17 cellular contexts compared by ENCODE assay signal in the genomic region with DNA sequence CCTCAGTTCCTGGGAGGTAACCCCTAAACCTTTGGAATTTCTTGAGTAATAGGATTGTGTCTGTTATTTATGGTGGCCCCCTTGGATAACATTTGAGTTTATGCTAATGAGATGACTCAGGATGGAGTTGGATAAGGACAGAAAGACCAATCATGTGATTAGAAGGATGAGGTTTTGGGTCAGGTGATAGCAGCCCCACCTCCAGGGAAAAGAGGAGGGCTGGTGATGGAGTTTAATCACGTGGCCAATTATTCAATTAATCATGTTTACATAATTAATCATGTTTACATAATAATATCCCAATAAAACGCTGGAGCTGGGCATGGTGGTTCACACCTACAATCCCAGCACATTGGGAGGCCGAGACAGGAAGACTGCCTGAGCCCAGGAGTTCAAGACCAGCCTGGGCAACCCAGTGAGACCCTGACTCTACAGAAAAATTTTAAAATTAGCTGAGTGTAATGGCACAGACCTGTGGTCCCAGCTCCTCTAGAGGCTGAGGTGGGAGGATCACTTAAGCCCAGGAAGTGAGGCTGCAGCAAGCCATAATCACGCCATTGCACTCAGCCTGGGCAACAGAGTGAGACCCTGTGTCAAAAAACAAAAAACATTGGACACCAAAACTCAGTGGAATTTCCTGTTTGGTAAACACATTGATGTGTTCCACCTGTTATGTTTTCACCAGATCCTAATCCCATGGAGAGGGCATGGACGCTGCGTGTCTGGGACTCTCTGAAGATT.
DNase-seq lines count a peak whose midpoint lies in the region; ATAC-seq, FAIRE-seq and TF ChIP-seq lines count a peak whose summit lies in the region.
"Had no signal": no experiment of that assay in that cellular context is flagged by ENCODE, and none has a peak within 500 bp of the region (broad histone marks: within the 10 kb centered on the region; RNA-seq: fewer than 3 reads in every experiment).

No MANE protein-coding gene starts in this region.

- H2AFZ ChIP-seq in HepG2 (ENCODE audit: low read length) (no peak overlapping the region), GM12878 (ENCODE audit: control insufficient read depth, low read depth, low read length) (no peak overlapping the region)

- H3K9me3 ChIP-seq in HepG2 (ENCODE audit: low read length) (no peaks in the 10 kb centered on the region), right lobe of liver (peaks cover 0 to under 1% (median 0%) of the 10 kb centered on the region in 4 donors), GM12878 (replicated peaks; ENCODE audit: control insufficient read depth, insufficient read depth, low read length) (no peaks in the 10 kb centered on the region), pancreas (no peaks in the 10 kb centered on the region)

- 29% methylated on average over 6 of the region's 6 CpGs for WGBS in HepG2 (ENCODE audit: low lambda C conversion rate)
- 71% methylated on average over 6 of the region's 6 CpGs for WGBS in right lobe of liver (ENCODE audit: insufficient coverage, low coverage, low lambda C conversion rate, missing lambda C conversion rate)
- 11% methylated on average over 6 of the region's 6 CpGs for WGBS in GM12878 (ENCODE audit: insufficient coverage, insufficient replicate concordance, low lambda C conversion rate, missing lambda C conversion rate)
- WGBS in pancreas, 2 donors: 59 to 64% methylated on average over 6 of the region's 6 CpGs

- CTCF ChIA-PET in HepG2 (lab: Yijun Ruan, JAX; ENCODE audit: low intra/inter-chr PET ratio, low total read pairs): no interaction called here
- CTCF ChIA-PET in GM12878 (lab: Yijun Ruan, JAX): interaction anchor here (1.6 kb wide), 1 partner anchor 18 kb away, joined by 4 read pairs; no protein-coding TSS in a partner anchor

- intact Hi-C loops in HepG2 (cut with micrococcal nuclease; ENCODE audit: unreplicated experiment): no loop called here
- intact Hi-C loops in right lobe of liver (cut with DNase I): no loop called here
- intact Hi-C loops in GM12878 (cut with micrococcal nuclease; ENCODE audit: unreplicated experiment): no loop called here
- intact Hi-C loops in pancreas (cut with DNase I): no loop called here

- H4K20me1 ChIP-seq in HepG2 (ENCODE audit: insufficient read depth, low read length) (no peaks in the 10 kb centered on the region), GM12878 (ENCODE audit: control insufficient read depth, insufficient read depth) (no peaks in the 10 kb centered on the region)
- H4K20me1 ChIP-seq: BLaER1 treated with 17β-estradiol and CSF1 and Interleukin-3, amounts not matched to agents 10 nM and 100 nM had no signal

- TF ChIP-seq CTCF in HepG2 (CRISPR knock-in tag; IDR thresholded peaks at IDR 0.05) (no peak), right lobe of liver (IDR thresholded peaks at IDR 0.05) (no peak), GM12878 (IDR thresholded peaks at IDR 0.05 in 2 of 3, conservative IDR thresholded peaks at IDR 0.05 in 1 of 3; ENCODE audit: control insufficient read depth in 2 of 3, extremely low read depth in 1 of 3, insufficient read depth in 1 of 3, low read depth in 3 of 3, low read length in 3 of 3) (no peak), pancreas (IDR thresholded peaks at IDR 0.05) (no peak)

- H3K79me2 ChIP-seq in HepG2 (ENCODE audit: insufficient read depth, low read length): no peaks in the 10 kb centered on the region
- no peaks in the 10 kb centered on the region for H3K79me2 ChIP-seq in GM12878 (ENCODE audit: control insufficient read depth, insufficient read depth, low read length)

- TF ChIP-seq EP300 in HepG2 (IDR thresholded peaks at IDR 0.05; ENCODE audit: low read depth in 2 of 2, low read length in 2 of 2) (no peak), HepG2 (CRISPR knock-in tag; IDR thresholded peaks at IDR 0.05; ENCODE audit: borderline replicate concordance) (no peak), GM12878 (IDR thresholded peaks at IDR 0.05; ENCODE audit: borderline replicate concordance in 1 of 2, control insufficient read depth in 1 of 2, low read depth in 2 of 2, low read length in 2 of 2) (no peak)

- H3K4me2 ChIP-seq in HepG2 (ENCODE audit: low read depth, low read length) (no peak overlapping the region), GM12878 (ENCODE audit: control insufficient read depth, insufficient read depth) (no peak overlapping the region)
- H3K4me2 ChIP-seq: BLaER1 treated with 17β-estradiol and CSF1 and Interleukin-3, amounts not matched to agents 10 nM and 100 nM; KMS-11 had no signal

- H3K27me3 ChIP-seq in HepG2 (ENCODE audit: control insufficient read depth in 1 of 2, insufficient read depth in 2 of 2, low read length in 2 of 2) (no peaks in the 10 kb centered on the region; a peak in 1 of 5 replicates), right lobe of liver (no peaks in the 10 kb centered on the region), GM12878 (replicated peaks in 1 of 2; ENCODE audit: control insufficient read depth in 2 of 2, insufficient read depth in 2 of 2, low read length in 1 of 2) (no peaks in the 10 kb centered on the region), pancreas (no peaks in the 10 kb centered on the region)
- H3K27me3 ChIP-seq: BLaER1 treated with 17β-estradiol and CSF1 and Interleukin-3, amounts not matched to agents 10 nM and 100 nM had no signal

- BruUV-seq in HepG2 (replicated peaks; lab: Mats Ljungman, UMichigan): no TSS peak
- no TSS peak for BruUV-seq in GM12878 (replicated peaks; lab: Mats Ljungman, UMichigan)

- POLR2A ChIA-PET in HepG2 (lab: Yijun Ruan, JAX) (no interaction called here), GM12878 (lab: Charles Lee) (no interaction called here)

- in situ Hi-C loops in HepG2 (cut with HindIII; ENCODE audit: extremely low pct_ligation_motif_present, low pct_unique_long_range_greater_than_20kb) (no loop called here), SK-MEL-5 (cut with HindIII; ENCODE audit: low pct_unique_long_range_greater_than_20kb, low sequenced_read_pairs) (no loop called here), GM12878 (cut with MboI) (no loop called here), KBM-7 (cut with MboI; ENCODE audit: low pct_unique_long_range_greater_than_20kb, low sequenced_read_pairs) (no loop called here)

- H3K9ac ChIP-seq in HepG2 (ENCODE audit: insufficient read depth, low read depth, low read length) (no peak overlapping the region), GM12878 (ENCODE audit: control insufficient read depth, insufficient read depth, low read length) (no peak overlapping the region)
- H3K9ac ChIP-seq: BLaER1 treated with 17β-estradiol and CSF1 and Interleukin-3, amounts not matched to agents 10 nM and 100 nM; KMS-11 had no signal

- SMC1A ChIA-PET in GM12878 (lab: Charles Lee; ENCODE audit: uncharacterized antibody, unreplicated experiment): no interaction called here

- H3K4me3 ChIP-seq in HepG2 (replicated peaks in 1 of 3; ENCODE audit: insufficient read depth in 1 of 3, low read depth in 2 of 3, low read length in 3 of 3): no peak overlapping the region
- no peak overlapping the region for H3K4me3 ChIP-seq in right lobe of liver
- H3K4me3 ChIP-seq in GM12878: no peak overlapping the region
- H3K4me3 ChIP-seq in pancreas: no peak overlapping the region
- H3K4me3 ChIP-seq: BLaER1 treated with 17β-estradiol and CSF1 and Interleukin-3, amounts not matched to agents 10 nM and 100 nM had no signal

- H3K4me1 ChIP-seq in HepG2 (ENCODE audit: insufficient read depth, low read length) (no peaks in the 10 kb centered on the region), right lobe of liver (no peaks in the 10 kb centered on the region), GM12878 (ENCODE audit: control insufficient read depth, insufficient read depth, low read length) (no peaks in the 10 kb centered on the region), pancreas (no peaks in the 10 kb centered on the region)
- H3K4me1 ChIP-seq: BLaER1 treated with 17β-estradiol and CSF1 and Interleukin-3, amounts not matched to agents 10 nM and 100 nM had no signal

- DNase-seq in HepG2 (ENCODE audit: low spot score) (no peak), right lobe of liver (no peak), SK-MEL-5 (ENCODE audit: low read depth, low spot score) (peak; percentile 21), GM12878 (ENCODE audit: low read depth, low spot score) (no peak), KBM-7 (no peak), pancreas (no peak), NCI-H128 (lab: John Stamatoyannopoulos, UW; ENCODE audit: unreplicated experiment) (no peak)
- DNase-seq: ACHN; CD4-positive, alpha-beta T cell; DMS79; IMR-90 had no signal

- H3K36me3 ChIP-seq in HepG2 (replicated peaks in 1 of 2; ENCODE audit: control insufficient read depth in 1 of 2, insufficient read depth in 2 of 2, low read length in 2 of 2): no peaks in the 10 kb centered on the region
- no peaks in the 10 kb centered on the region for H3K36me3 ChIP-seq in right lobe of liver
- no peaks in the 10 kb centered on the region for H3K36me3 ChIP-seq in GM12878 (ENCODE audit: control insufficient read depth in 2 of 2, insufficient read depth in 2 of 2, low read length in 1 of 2)
- H3K36me3 ChIP-seq in pancreas: no peaks in the 10 kb centered on the region
- H3K36me3 ChIP-seq: BLaER1 treated with 17β-estradiol and CSF1 and Interleukin-3, amounts not matched to agents 10 nM and 100 nM had no signal

- RAD21 ChIA-PET in GM12878 (lab: Charles Lee; ENCODE audit: unreplicated experiment): no interaction called here

- no peak for FAIRE-seq in HepG2 (lab: Jason Lieb, UNC)
- FAIRE-seq in GM12878 (lab: Jason Lieb, UNC): peak; percentile 38
- FAIRE-seq in pancreas (lab: Jason Lieb, UNC): no peak
- FAIRE-seq: GM12892, H1 had no signal

- no peak overlapping the region for H3K27ac ChIP-seq in HepG2 (ENCODE audit: extremely low read length, insufficient read depth, low read length)
- H3K27ac ChIP-seq in right lobe of liver: no peak overlapping the region
- H3K27ac ChIP-seq in GM12878 (ENCODE audit: control insufficient read depth, insufficient read depth): no peak overlapping the region
- no peak overlapping the region for H3K27ac ChIP-seq in pancreas
- H3K27ac ChIP-seq: 22Rv1; BLaER1 treated with 17β-estradiol and CSF1 and Interleukin-3, amounts not matched to agents 10 nM and 100 nM; KMS-11 had no signal

- TF ChIP-seq POLR2A in HepG2 (IDR thresholded peaks at IDR 0.05; ENCODE audit: insufficient read depth in 1 of 2, low read depth in 2 of 2, low read length in 2 of 2) (no peak), right lobe of liver (IDR thresholded peaks at IDR 0.05) (no peak), GM12878 (IDR thresholded peaks at IDR 0.05; ENCODE audit: low read depth, low read length) (no peak)

- ATAC-seq in HepG2 (no peak), right lobe of liver (no peak), GM12878 (no peak), pancreas (no peak)
- ATAC-seq: HCT116 had no signal

- TF ChIP-seq RAD21 in HepG2 (CRISPR knock-in tag; IDR thresholded peaks at IDR 0.05) (no peak), GM12878 (IDR thresholded peaks at IDR 0.05; ENCODE audit: insufficient read depth, low read depth, low read length) (no peak)

TF ChIP-seq in HepG2, 621 proteins besides CTCF, POLR2A, EP300 and RAD21 (continues in another document):
- no peak for TF ChIP-seq ZNF264 (CRISPR knock-in tag; IDR thresholded peaks at IDR 0.05)

TF ChIP-seq in GM12878, 131 proteins besides CTCF, POLR2A, EP300 and RAD21 (continues in another document):
- no peak for TF ChIP-seq MYB (IDR thresholded peaks at IDR 0.05; ENCODE audit: borderline replicate concordance, low read depth, low read length)
